In the genomic region with DNA sequence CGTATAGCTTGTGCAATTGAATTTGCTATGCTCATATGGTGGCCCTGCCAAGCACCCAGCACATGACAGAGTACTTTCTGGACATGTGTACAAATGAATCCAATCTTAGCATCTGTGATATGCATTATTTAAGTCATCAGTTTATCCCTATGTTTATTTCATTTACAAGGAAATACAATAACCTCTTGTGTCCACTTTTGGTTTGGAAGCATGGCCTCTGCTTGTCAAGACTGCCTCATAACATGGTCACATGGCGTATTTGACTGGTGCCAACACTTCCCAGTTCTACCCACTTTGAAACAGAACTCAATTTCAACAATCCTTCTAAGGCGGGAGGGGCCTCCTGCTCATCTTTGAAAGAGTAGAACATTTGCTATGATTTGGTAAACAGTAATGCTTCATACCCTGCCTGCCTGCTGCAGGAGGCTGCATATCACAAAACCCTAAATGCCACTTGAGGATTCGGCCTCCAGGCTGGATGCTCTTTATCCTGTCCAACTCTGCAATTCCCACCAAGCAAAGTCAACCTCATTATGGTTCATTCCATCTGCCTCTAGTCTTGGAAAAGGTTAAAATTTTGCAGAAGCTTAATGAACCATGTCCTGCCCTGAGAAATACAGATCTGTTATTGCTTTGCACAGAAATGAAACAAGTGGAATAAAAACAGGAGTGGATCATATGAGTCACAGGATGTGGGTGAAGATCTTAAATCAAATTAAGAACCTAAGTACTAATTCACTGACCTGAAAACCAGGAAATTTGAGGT, we compare ENCODE assay signal across 14 cellular contexts.
A peak's percentile ranks its signal among the peaks of the same experiment; 100 is the strongest.
DNase-seq lines count a peak whose midpoint lies in the region; ATAC-seq and TF ChIP-seq lines count a peak whose summit lies in the region.
"Had no signal": no experiment of that assay in that cellular context is flagged by ENCODE, and none has a peak within 500 bp of the region (broad histone marks: within the 10 kb centered on the region; RNA-seq: fewer than 3 reads in every experiment).

No MANE protein-coding gene starts in this region.

- POLR2A ChIA-PET in PC-3 (lab: Charles Lee; ENCODE audit: unreplicated experiment): no interaction called here

- H3K4me3 ChIP-seq in PC-3 (ENCODE audit: low read length) (no peak overlapping the region), astrocyte of the spinal cord (ENCODE audit: low read depth, low read length) (no peak overlapping the region), tibial artery (no peak overlapping the region)

- peak overlapping the region; percentile 3 for H3K4me3 Mint-ChIP-seq in activated T-cell treated with anti-CD3 and anti-CD28 coated beads, Interleukin-2, amount 50 U/mL, for 24 hours
- H3K4me3 Mint-ChIP-seq in stimulated activated effector memory CD8-positive, alpha-beta T cell treated with anti-CD3 and anti-CD28 coated beads, Interleukin-12 subunit alpha, Interleukin-12 subunit beta, amount 100 ng/mL, for 72 hours: peak overlapping the region; percentile 22
- H3K4me3 Mint-ChIP-seq: nephron progenitor cell had no signal

- peak overlapping the region; percentile 33 for H3K4me2 ChIP-seq in PC-3 (ENCODE audit: low read length)

- peaks cover 15% of the 10 kb centered on the region for H3K4me1 ChIP-seq in PC-3 (ENCODE audit: insufficient read depth, low read length)
- no peaks in the 10 kb centered on the region for H3K4me1 ChIP-seq in tibial artery

- no peaks in the 10 kb centered on the region for H3K79me2 ChIP-seq in PC-3 (ENCODE audit: low read length)

- DNase-seq in activated T-cell treated with anti-CD3 and anti-CD28 coated beads, Interleukin-2, amount 50 U/mL, for 24 hours: peak; percentile 38
- DNase-seq in activated T-cell treated with anti-CD3 and anti-CD28 coated beads, Interleukin-2, amount 50 U/mL, for 1 hour: no peak
- DNase-seq in PC-3: peak; percentile 34
- DNase-seq in astrocyte of the spinal cord (ENCODE audit: low read depth, low spot score): peak; percentile 78
- DNase-seq in stimulated activated effector memory CD8-positive, alpha-beta T cell treated with anti-CD3 and anti-CD28 coated beads, Interleukin-12 subunit alpha, Interleukin-12 subunit beta, amount 100 ng/mL, for 72 hours (ENCODE audit: low spot score in 2 of 2): peak in 1 of 2 donors; percentile 58
- DNase-seq in tibial artery: no peak
- no peak for DNase-seq in NCI-H2081 (lab: John Stamatoyannopoulos, UW)
- DNase-seq: Kasumi-1, nephron progenitor cell, small intestine, WERI-Rb-1 had no signal

- in situ Hi-C loops in astrocyte of the spinal cord (cut with HindIII; ENCODE audit: low sequenced_read_pairs): no loop called here

- H2AFZ ChIP-seq in PC-3 (ENCODE audit: low read length): no peak overlapping the region

- intact Hi-C loops in PC-3 (cut with micrococcal nuclease) (no loop called here), tibial artery (cut with DNase I; ENCODE audit: low total_unique reads) (no loop called here)

- H3K27me3 ChIP-seq in PC-3 (ENCODE audit: low read length) (no peaks in the 10 kb centered on the region), tibial artery (no peaks in the 10 kb centered on the region)

- H3K9ac ChIP-seq in PC-3 (ENCODE audit: low read length): no peak overlapping the region

- ATAC-seq in PC-3 (peak; percentile 64), HG03175 (IDR thresholded peaks at IDR 0.05; ENCODE audit: unreplicated experiment) (no peak)
- peak; percentile 94 for ATAC-seq in stimulated activated effector memory CD8-positive, alpha-beta T cell treated with anti-CD3 and anti-CD28 coated beads, Interleukin-12 subunit alpha, Interleukin-12 subunit beta, amount 100 ng/mL, for 72 hours
- ATAC-seq: left lobe of liver had no signal

- no peaks in the 10 kb centered on the region for H3K9me2 ChIP-seq in PC-3 (replicated peaks; ENCODE audit: low read length)

- H3K4me1 Mint-ChIP-seq in activated T-cell treated with anti-CD3 and anti-CD28 coated beads, Interleukin-2, amount 50 U/mL, for 24 hours (ENCODE audit: low read depth): peaks cover 38% of the 10 kb centered on the region
- peaks cover 23% of the 10 kb centered on the region for H3K4me1 Mint-ChIP-seq in stimulated activated effector memory CD8-positive, alpha-beta T cell treated with anti-CD3 and anti-CD28 coated beads, Interleukin-12 subunit alpha, Interleukin-12 subunit beta, amount 100 ng/mL, for 72 hours

- H3K9me3 ChIP-seq in PC-3 (ENCODE audit: low read length) (no peaks in the 10 kb centered on the region), tibial artery (no peaks in the 10 kb centered on the region)

- no peaks in the 10 kb centered on the region for H3F3A ChIP-seq in PC-3 (ENCODE audit: low read length, unreplicated experiment)

- H3K9me3 Mint-ChIP-seq in activated T-cell treated with anti-CD3 and anti-CD28 coated beads, Interleukin-2, amount 50 U/mL, for 24 hours: peaks cover 16% of the 10 kb centered on the region
- H3K9me3 Mint-ChIP-seq in stimulated activated effector memory CD8-positive, alpha-beta T cell treated with anti-CD3 and anti-CD28 coated beads, Interleukin-12 subunit alpha, Interleukin-12 subunit beta, amount 100 ng/mL, for 72 hours: peaks cover 6% of the 10 kb centered on the region

- H3K27ac Mint-ChIP-seq in activated T-cell treated with anti-CD3 and anti-CD28 coated beads, Interleukin-2, amount 50 U/mL, for 24 hours: peak overlapping the region; percentile 81
- peak overlapping the region; percentile 36 for H3K27ac Mint-ChIP-seq in stimulated activated effector memory CD8-positive, alpha-beta T cell treated with anti-CD3 and anti-CD28 coated beads, Interleukin-12 subunit alpha, Interleukin-12 subunit beta, amount 100 ng/mL, for 72 hours
- H3K27ac Mint-ChIP-seq: nephron progenitor cell had no signal

- CTCF ChIA-PET in PC-3 (lab: Charles Lee): no interaction called here

- H4K20me1 ChIP-seq in PC-3 (ENCODE audit: low read length): no peaks in the 10 kb centered on the region

- H3K27ac ChIP-seq in PC-3 (ENCODE audit: low read length) (peak overlapping the region; percentile 41), tibial artery (no peak overlapping the region)
- H3K27ac ChIP-seq: RWPE1, WERI-Rb-1 had no signal

- H3K27me3 Mint-ChIP-seq in activated T-cell treated with anti-CD3 and anti-CD28 coated beads, Interleukin-2, amount 50 U/mL, for 24 hours: no peaks in the 10 kb centered on the region

- no peaks in the 10 kb centered on the region for H3K36me3 Mint-ChIP-seq in activated T-cell treated with anti-CD3 and anti-CD28 coated beads, Interleukin-2, amount 50 U/mL, for 24 hours (ENCODE audit: low read depth)
- no peaks in the 10 kb centered on the region for H3K36me3 Mint-ChIP-seq in stimulated activated effector memory CD8-positive, alpha-beta T cell treated with anti-CD3 and anti-CD28 coated beads, Interleukin-12 subunit alpha, Interleukin-12 subunit beta, amount 100 ng/mL, for 72 hours

- H3K36me3 ChIP-seq in PC-3 (ENCODE audit: low read depth, low read length) (no peaks in the 10 kb centered on the region), tibial artery (no peaks in the 10 kb centered on the region)
- H3K36me3 ChIP-seq: WERI-Rb-1 had no signal

- no TSS peak for BruUV-seq in PC-3 (replicated peaks; lab: Mats Ljungman, UMichigan)

- no peak for TF ChIP-seq CTCF in PC-3 (conservative IDR thresholded peaks at IDR 0.05; ENCODE audit: low read depth, low read length)
- no peak for TF ChIP-seq CTCF in astrocyte of the spinal cord (IDR thresholded peaks at IDR 0.05; ENCODE audit: low read depth, low read length)
- no peak for TF ChIP-seq CTCF in tibial artery (IDR thresholded peaks at IDR 0.05)

Comparison
In these comparisons a context has a peak if more than half of its experiments do, and no peak if none do; other contexts are left out.
1. DNase-seq: peak in activated T-cell treated with anti-CD3 and anti-CD28 coated beads, Interleukin-2, amount 50 U/mL, for 24 hours (single experiment), PC-3 (single experiment) and astrocyte of the spinal cord (single experiment); none in activated T-cell treated with anti-CD3 and anti-CD28 coated beads, Interleukin-2, amount 50 U/mL, for 1 hour (single experiment), tibial artery (0 of 2) and NCI-H2081 (0 of 2).